16 cellular contexts compared by ENCODE assay signal in the genomic region with DNA sequence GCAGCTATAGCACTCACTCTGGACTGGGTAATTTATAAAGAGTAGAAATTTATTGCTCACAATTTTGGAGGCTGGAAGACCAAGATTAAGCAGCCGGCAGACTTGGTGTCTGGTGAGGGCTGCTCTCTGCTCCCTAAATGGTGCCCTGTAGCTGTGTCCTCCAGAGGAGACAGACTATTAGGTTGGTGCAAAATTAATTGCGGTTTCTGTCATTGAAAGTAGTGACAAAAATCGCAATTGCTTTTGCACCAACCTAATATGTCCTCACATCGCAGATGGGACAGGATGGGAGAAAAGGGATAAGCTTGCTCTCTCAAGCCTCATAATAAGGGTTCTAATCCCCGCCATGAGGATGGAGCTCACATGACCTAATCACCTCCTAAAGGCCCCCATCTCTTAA.
DNase-seq lines count a peak whose midpoint lies in the region; TF ChIP-seq lines count a peak whose summit lies in the region.
"Had no signal": no experiment of that assay in that cellular context is flagged by ENCODE, and none has a peak within 500 bp of the region (broad histone marks: within the 10 kb centered on the region; RNA-seq: fewer than 3 reads in every experiment).

No MANE protein-coding gene starts in this region.

- POLR2A ChIA-PET in HEK293T (lab: Yijun Ruan, JAX): no interaction called here

- H3K27ac Mint-ChIP-seq in mesothelial cell of epicardium (peak overlapping the region; percentile 32), endothelial cell (ENCODE audit: unreplicated experiment) (no peak overlapping the region)
- H3K27ac Mint-ChIP-seq: CD4-positive, CD25-positive, alpha-beta regulatory T cell; CD8-positive, alpha-beta T cell; H9; HFFc6 had no signal

- TF ChIP-seq CTCF in mesothelial cell of epicardium (IDR thresholded peaks at IDR 0.05; ENCODE audit: unreplicated experiment): no peak
- no peak for TF ChIP-seq CTCF in endothelial cell (IDR thresholded peaks at IDR 0.05; ENCODE audit: unreplicated experiment)

- H3K36me3 Mint-ChIP-seq in mesothelial cell of epicardium (no peaks in the 10 kb centered on the region), endothelial cell (ENCODE audit: low read depth, unreplicated experiment) (no peaks in the 10 kb centered on the region)
- H3K36me3 Mint-ChIP-seq: CD4-positive, CD25-positive, alpha-beta regulatory T cell; CD8-positive, alpha-beta T cell had no signal

- H3K4me3 Mint-ChIP-seq in mesothelial cell of epicardium (no peak overlapping the region), endothelial cell (ENCODE audit: unreplicated experiment) (no peak overlapping the region)
- H3K4me3 Mint-ChIP-seq: CD4-positive, CD25-positive, alpha-beta regulatory T cell; CD8-positive, alpha-beta T cell; H9; HFFc6 had no signal

- no peaks in the 10 kb centered on the region for H3K27me3 Mint-ChIP-seq in mesothelial cell of epicardium (ENCODE audit: low read depth)
- no peaks in the 10 kb centered on the region for H3K27me3 Mint-ChIP-seq in endothelial cell (ENCODE audit: unreplicated experiment)
- H3K27me3 Mint-ChIP-seq: CD4-positive, CD25-positive, alpha-beta regulatory T cell had no signal

- DNase-seq in HEK293T (ENCODE audit: extremely low spot score) (no peak), NCI-H524 (lab: John Stamatoyannopoulos, UW) (peak; percentile 63 to 70), mesothelial cell of epicardium (ENCODE audit: low spot score in 2 of 2, unreplicated experiment in 2 of 2) (no peak), hippocampal formation (lab: John Stamatoyannopoulos, UW) (no peak), H4 (ENCODE audit: low spot score) (no peak), endothelial cell (ENCODE audit: low spot score) (no peak)
- DNase-seq: C1 segment of cervical spinal cord; Caco-2; CD4-positive, CD25-positive, alpha-beta regulatory T cell; CD8-positive, alpha-beta T cell; DMS153; EL; GDM1; GM23248; H9; HFFc6 had no signal

- H3K9me3 Mint-ChIP-seq in mesothelial cell of epicardium: peaks cover 18% of the 10 kb centered on the region
- no peaks in the 10 kb centered on the region for H3K9me3 Mint-ChIP-seq in endothelial cell (ENCODE audit: unreplicated experiment)
- H3K9me3 Mint-ChIP-seq: CD8-positive, alpha-beta T cell had no signal

- H3K4me1 Mint-ChIP-seq in mesothelial cell of epicardium: peaks cover 5% of the 10 kb centered on the region
- peaks cover 2% of the 10 kb centered on the region for H3K4me1 Mint-ChIP-seq in endothelial cell (ENCODE audit: unreplicated experiment)
- H3K4me1 Mint-ChIP-seq: H9 had no signal

- CTCF ChIA-PET in HEK293T (lab: Yijun Ruan, JAX): no interaction called here

TF ChIP-seq in HEK293T, 16 proteins besides CTCF, POLR2A, EP300 and RAD21:
- peak; percentile 60 for TF ChIP-seq ELF4 (IDR thresholded peaks at IDR 0.05)
- TF ChIP-seq FOXK2 (IDR thresholded peaks at IDR 0.05): no peak
- no peak for TF ChIP-seq NFRKB (IDR thresholded peaks at IDR 0.05)
- no peak for TF ChIP-seq ZNF384 (IDR thresholded peaks at IDR 0.05)
- TF ChIP-seq L3MBTL2 (conservative IDR thresholded peaks at IDR 0.05): no peak
- TF ChIP-seq FOXM1 (IDR thresholded peaks at IDR 0.05; ENCODE audit: borderline replicate concordance): no peak
- TF ChIP-seq SP1 (IDR thresholded peaks at IDR 0.05): no peak
- no peak for TF ChIP-seq PKNOX1 (IDR thresholded peaks at IDR 0.05)
- TF ChIP-seq FOXA1 (IDR thresholded peaks at IDR 0.05): no peak

Comparison
In these comparisons a context has a peak if more than half of its experiments do, and no peak if none do; other contexts are left out.
1. DNase-seq: peak in NCI-H524 (2 of 2); none in HEK293T (single experiment), mesothelial cell of epicardium (0 of 2), hippocampal formation (0 of 2), H4 (single experiment) and endothelial cell (single experiment).